8 cellular contexts compared by ENCODE assay signal in the genomic region with DNA sequence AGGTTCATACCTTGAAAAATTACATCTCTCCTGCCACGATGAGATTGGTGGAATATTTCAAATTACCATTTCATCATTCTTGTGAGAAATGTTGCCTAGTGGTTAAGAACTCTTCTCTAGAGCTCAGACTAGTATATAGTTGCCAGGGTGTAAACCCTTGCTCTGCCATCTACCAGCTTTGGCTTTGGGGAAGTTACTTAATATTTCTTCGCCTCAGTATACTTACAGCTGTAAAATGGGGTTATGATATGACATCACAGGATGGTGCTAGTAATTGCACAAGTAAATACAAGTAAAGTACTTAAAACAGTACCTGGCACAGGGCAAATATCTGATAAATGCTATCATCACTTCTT. TPM values are rescaled to one million over a fixed set of nuclear protein-coding genes. Genes with fewer than 3 reads are reported as not detected.
DNase-seq lines count a peak whose midpoint lies in the region; ATAC-seq and TF ChIP-seq lines count a peak whose summit lies in the region.

No MANE protein-coding gene starts in this region.

- H3K27ac ChIP-seq in fibroblast of lung (ENCODE audit: insufficient read depth, low read length): peak overlapping the region; percentile 8

- ATAC-seq in GM21619 (IDR thresholded peaks at IDR 0.05; ENCODE audit: unreplicated experiment) (no peak), HG02759 (IDR thresholded peaks at IDR 0.05; ENCODE audit: unreplicated experiment) (no peak), HG02798 (IDR thresholded peaks at IDR 0.05; ENCODE audit: poor library complexity, unreplicated experiment) (no peak)

- no peak overlapping the region for H2AFZ ChIP-seq in fibroblast of lung (ENCODE audit: low read length)

- H3K9me3 ChIP-seq in fibroblast of lung (ENCODE audit: control insufficient read depth, insufficient read depth, low read depth, low read length): no peaks in the 10 kb centered on the region

- H3K4me3 ChIP-seq in fibroblast of lung (replicated peaks in 1 of 4; ENCODE audit: control extremely low read depth in 1 of 4, insufficient read depth in 1 of 4, low read depth in 3 of 4, low read length in 4 of 4) (peak overlapping the region; percentile 70 to 96 (median 84)), retinal pigment epithelial cell (ENCODE audit: low read length) (peak overlapping the region; percentile 85)

- no peak for TF ChIP-seq CTCF in fibroblast of lung (conservative IDR thresholded peaks at IDR 0.05 in 1 of 2, IDR thresholded peaks at IDR 0.05 in 1 of 2; ENCODE audit: low read depth in 1 of 2, low read length in 2 of 2)
- no peak for TF ChIP-seq CTCF in retinal pigment epithelial cell (conservative IDR thresholded peaks at IDR 0.05; ENCODE audit: low read depth, low read length)

- H3K79me2 ChIP-seq in fibroblast of lung (ENCODE audit: control insufficient read depth, insufficient read depth, low read length): peaks cover 32% of the 10 kb centered on the region

- H3K27me3 ChIP-seq in fibroblast of lung (ENCODE audit: control insufficient read depth, insufficient read depth, low read length): no peaks in the 10 kb centered on the region

- H3K9ac ChIP-seq in fibroblast of lung (ENCODE audit: insufficient read depth, low read length): no peak overlapping the region

- DNase-seq in AML-193 (lab: John Stamatoyannopoulos, UW) (peak; percentile 71 to 73), HCEC 1CT (peak; percentile 12), SKM-1 treated with dmso at 0.1 percent for 144 hours (lab: John Stamatoyannopoulos, UW; ENCODE audit: unreplicated experiment) (peak; percentile 75), fibroblast of lung (ENCODE audit: low read depth in 2 of 2) (peak in 1 of 2 donors; percentile 18), retinal pigment epithelial cell (ENCODE audit: low read depth) (no peak)

- H3K4me1 ChIP-seq in fibroblast of lung (ENCODE audit: control insufficient read depth, extremely low read depth, insufficient read depth, low read length): no peaks in the 10 kb centered on the region

- H4K20me1 ChIP-seq in fibroblast of lung (ENCODE audit: control insufficient read depth, extremely low read depth, insufficient read depth, low read length): no peaks in the 10 kb centered on the region

- peak overlapping the region; percentile 81 for H3K4me2 ChIP-seq in fibroblast of lung (ENCODE audit: extremely low read depth, insufficient read depth, low read length)

- H3K36me3 ChIP-seq in fibroblast of lung (ENCODE audit: control insufficient read depth, insufficient read depth, low read length): no peaks in the 10 kb centered on the region

RNA-seq across cellular contexts. Expression of a gene that starts 1.5 kb away (rescaled TPM):
- 15.2 and 15.7 TPM in 2 replicates for total RNA-seq in fibroblast of lung
- 8.5 and 11.5 TPM in 2 replicates for polyA plus RNA-seq in fibroblast of lung
- polyA plus RNA-seq in fibroblast of lung (2012): 6.3 and 7.7 TPM in 2 replicates
- 0.27 and 2.6 TPM in 2 replicates for polyA minus RNA-seq in fibroblast of lung (ENCODE audit: low replicate concordance)
